1 cellular context compared by ENCODE assay signal in the genomic region with DNA sequence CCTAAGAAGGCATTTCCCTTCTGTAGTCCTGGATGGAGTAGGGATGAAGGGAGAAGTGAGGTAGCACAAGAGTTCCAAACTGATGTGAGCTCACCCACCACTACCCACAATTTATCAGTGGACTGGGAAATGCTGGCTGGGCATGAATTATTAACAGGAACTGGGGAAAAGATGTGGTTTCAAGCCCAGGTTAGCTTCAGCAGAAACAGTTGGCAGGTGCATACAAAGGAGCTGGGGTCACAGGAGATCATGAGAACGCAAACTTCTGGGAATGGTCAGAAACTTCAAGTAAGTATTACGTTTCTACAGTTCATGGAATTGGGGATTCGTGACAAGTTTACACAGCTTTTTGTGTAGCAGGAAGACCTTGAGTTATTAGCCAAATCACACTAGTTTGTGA.
TF ChIP-seq lines count a peak whose summit lies in the region.

No MANE protein-coding gene starts in this region.

TF ChIP-seq in GM12878, 131 proteins besides CTCF, POLR2A, EP300 and RAD21 (continued from another document):
- TF ChIP-seq CEBPB (IDR thresholded peaks at IDR 0.05; ENCODE audit: borderline replicate concordance in 1 of 2, low read depth in 2 of 2, low read length in 2 of 2): no peak
- 0 out of 2 replicates have a peak, but pooled peaks have one; percentile 39 for TF ChIP-seq NFIC (IDR thresholded peaks at IDR 0.05; ENCODE audit: low read depth, low read length)
- TF ChIP-seq ZBED1 (IDR thresholded peaks at IDR 0.05; ENCODE audit: borderline replicate concordance): peak; percentile 67; the same call in 1 of the 2 replicates
- TF ChIP-seq DPF2 (IDR thresholded peaks at IDR 0.05): peak; percentile 49; the same call in 1 of the 2 replicates
- peak; percentile 88 for TF ChIP-seq EED (IDR thresholded peaks at IDR 0.05; ENCODE audit: low read depth)
- TF ChIP-seq, protein P1, sequence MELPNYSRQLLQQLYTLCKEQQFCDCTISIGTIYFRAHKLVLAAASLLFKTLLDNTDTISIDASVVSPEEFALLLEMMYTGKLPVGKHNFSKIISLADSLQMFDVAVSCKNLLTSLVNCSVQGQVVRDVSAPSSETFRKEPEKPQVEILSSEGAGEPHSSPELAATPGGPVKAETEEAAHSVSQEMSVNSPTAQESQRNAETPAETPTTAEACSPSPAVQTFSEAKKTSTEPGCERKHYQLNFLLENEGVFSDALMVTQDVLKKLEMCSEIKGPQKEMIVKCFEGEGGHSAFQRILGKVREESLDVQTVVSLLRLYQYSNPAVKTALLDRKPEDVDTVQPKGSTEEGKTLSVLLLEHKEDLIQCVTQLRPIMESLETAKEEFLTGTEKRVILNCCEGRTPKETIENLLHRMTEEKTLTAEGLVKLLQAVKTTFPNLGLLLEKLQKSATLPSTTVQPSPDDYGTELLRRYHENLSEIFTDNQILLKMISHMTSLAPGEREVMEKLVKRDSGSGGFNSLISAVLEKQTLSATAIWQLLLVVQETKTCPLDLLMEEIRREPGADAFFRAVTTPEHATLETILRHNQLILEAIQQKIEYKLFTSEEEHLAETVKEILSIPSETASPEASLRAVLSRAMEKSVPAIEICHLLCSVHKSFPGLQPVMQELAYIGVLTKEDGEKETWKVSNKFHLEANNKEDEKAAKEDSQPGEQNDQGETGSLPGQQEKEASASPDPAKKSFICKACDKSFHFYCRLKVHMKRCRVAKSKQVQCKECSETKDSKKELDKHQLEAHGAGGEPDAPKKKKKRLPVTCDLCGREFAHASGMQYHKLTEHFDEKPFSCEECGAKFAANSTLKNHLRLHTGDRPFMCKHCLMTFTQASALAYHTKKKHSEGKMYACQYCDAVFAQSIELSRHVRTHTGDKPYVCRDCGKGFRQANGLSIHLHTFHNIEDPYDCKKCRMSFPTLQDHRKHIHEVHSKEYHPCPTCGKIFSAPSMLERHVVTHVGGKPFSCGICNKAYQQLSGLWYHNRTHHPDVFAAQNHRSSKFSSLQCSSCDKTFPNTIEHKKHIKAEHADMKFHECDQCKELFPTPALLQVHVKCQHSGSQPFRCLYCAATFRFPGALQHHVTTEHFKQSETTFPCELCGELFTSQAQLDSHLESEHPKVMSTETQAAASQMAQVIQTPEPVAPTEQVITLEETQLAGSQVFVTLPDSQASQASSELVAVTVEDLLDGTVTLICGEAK (IDR thresholded peaks at IDR 0.05; ENCODE audit: borderline replicate concordance): no peak
- TF ChIP-seq IKZF1 (conservative IDR thresholded peaks at IDR 0.05): peak; percentile 57
- peak; percentile 86 for TF ChIP-seq SPI1 (IDR thresholded peaks at IDR 0.05; ENCODE audit: borderline replicate concordance, insufficient read depth, low read depth, low read length)
- peak; percentile 76 for TF ChIP-seq RUNX3 (IDR thresholded peaks at IDR 0.05; ENCODE audit: low read length)
- TF ChIP-seq CBFB (IDR thresholded peaks at IDR 0.05; ENCODE audit: low read depth): 0 out of 2 replicates have a peak, but pooled peaks have one; percentile 44
- no peak for TF ChIP-seq CHD4 (IDR thresholded peaks at IDR 0.05)
- TF ChIP-seq, protein P2, sequence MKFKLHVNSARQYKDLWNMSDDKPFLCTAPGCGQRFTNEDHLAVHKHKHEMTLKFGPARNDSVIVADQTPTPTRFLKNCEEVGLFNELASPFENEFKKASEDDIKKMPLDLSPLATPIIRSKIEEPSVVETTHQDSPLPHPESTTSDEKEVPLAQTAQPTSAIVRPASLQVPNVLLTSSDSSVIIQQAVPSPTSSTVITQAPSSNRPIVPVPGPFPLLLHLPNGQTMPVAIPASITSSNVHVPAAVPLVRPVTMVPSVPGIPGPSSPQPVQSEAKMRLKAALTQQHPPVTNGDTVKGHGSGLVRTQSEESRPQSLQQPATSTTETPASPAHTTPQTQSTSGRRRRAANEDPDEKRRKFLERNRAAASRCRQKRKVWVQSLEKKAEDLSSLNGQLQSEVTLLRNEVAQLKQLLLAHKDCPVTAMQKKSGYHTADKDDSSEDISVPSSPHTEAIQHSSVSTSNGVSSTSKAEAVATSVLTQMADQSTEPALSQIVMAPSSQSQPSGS (IDR thresholded peaks at IDR 0.05; ENCODE audit: low read length): 0 out of 2 replicates have a peak, but pooled peaks have one; percentile 17
- TF ChIP-seq, protein P3, sequence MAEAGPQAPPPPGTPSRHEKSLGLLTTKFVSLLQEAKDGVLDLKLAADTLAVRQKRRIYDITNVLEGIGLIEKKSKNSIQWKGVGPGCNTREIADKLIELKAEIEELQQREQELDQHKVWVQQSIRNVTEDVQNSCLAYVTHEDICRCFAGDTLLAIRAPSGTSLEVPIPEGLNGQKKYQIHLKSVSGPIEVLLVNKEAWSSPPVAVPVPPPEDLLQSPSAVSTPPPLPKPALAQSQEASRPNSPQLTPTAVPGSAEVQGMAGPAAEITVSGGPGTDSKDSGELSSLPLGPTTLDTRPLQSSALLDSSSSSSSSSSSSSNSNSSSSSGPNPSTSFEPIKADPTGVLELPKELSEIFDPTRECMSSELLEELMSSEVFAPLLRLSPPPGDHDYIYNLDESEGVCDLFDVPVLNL (IDR thresholded peaks at IDR 0.05; ENCODE audit: low read depth, low read length): no peak
- 0 out of 2 replicates have a peak, but pooled peaks have one; percentile 21 for TF ChIP-seq CBX5 (IDR thresholded peaks at IDR 0.05; ENCODE audit: low read depth)
- TF ChIP-seq, protein P4, sequence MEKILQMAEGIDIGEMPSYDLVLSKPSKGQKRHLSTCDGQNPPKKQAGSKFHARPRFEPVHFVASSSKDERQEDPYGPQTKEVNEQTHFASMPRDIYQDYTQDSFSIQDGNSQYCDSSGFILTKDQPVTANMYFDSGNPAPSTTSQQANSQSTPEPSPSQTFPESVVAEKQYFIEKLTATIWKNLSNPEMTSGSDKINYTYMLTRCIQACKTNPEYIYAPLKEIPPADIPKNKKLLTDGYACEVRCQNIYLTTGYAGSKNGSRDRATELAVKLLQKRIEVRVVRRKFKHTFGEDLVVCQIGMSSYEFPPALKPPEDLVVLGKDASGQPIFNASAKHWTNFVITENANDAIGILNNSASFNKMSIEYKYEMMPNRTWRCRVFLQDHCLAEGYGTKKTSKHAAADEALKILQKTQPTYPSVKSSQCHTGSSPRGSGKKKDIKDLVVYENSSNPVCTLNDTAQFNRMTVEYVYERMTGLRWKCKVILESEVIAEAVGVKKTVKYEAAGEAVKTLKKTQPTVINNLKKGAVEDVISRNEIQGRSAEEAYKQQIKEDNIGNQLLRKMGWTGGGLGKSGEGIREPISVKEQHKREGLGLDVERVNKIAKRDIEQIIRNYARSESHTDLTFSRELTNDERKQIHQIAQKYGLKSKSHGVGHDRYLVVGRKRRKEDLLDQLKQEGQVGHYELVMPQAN (conservative IDR thresholded peaks at IDR 0.05): no peak
- TF ChIP-seq BCL11A (IDR thresholded peaks at IDR 0.05; ENCODE audit: low read depth, low read length): peak; percentile 31; the same call in 1 of the 2 replicates
- TF ChIP-seq KDM1A (IDR thresholded peaks at IDR 0.05; ENCODE audit: borderline replicate concordance): no peak
- no peak for TF ChIP-seq TARDBP (IDR thresholded peaks at IDR 0.05; ENCODE audit: borderline replicate concordance)
- TF ChIP-seq EGR1 (IDR thresholded peaks at IDR 0.05; ENCODE audit: borderline replicate concordance in 1 of 2, low read depth in 2 of 2, low read length in 2 of 2): no peak
- TF ChIP-seq IKZF2 (IDR thresholded peaks at IDR 0.05): peak; percentile 40 to 44; a peak in 2 of 4 replicates
TF ChIP-seq in GM12878: peak in this region for 13.
